In the genomic region with DNA sequence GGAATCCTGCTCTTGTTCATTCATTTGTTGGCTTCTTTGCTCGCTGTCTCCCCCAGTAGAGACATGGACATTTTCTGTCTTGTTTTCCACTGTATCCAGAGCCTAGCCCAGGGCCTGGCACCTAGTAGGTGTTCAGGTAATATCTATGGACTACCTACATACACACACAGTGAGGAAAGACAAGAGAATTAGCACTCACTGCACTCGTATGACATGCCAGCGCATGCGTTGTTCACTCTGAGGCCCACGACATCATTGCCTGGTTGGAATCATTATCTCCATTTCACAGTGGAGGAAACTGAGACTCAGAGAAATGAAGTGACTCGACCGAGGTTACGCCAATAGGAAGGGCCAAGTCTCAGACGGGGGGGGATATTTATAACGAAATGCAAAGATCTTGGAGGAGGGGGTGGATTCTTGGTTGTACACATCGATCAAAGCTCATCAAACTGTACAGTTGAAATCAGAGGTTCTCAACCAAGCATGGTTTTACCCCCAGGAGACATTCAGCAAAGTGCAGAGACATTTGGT, we compare ENCODE assay signal across 14 cellular contexts.
DNase-seq lines count a peak whose midpoint lies in the region; ATAC-seq, FAIRE-seq and TF ChIP-seq lines count a peak whose summit lies in the region.
"Had no signal": no experiment of that assay in that cellular context is flagged by ENCODE, and none has a peak within 500 bp of the region (broad histone marks: within the 10 kb centered on the region; RNA-seq: fewer than 3 reads in every experiment).

No MANE protein-coding gene starts in this region.

- H3K4me3 Mint-ChIP-seq in glutamatergic neuron (ENCODE audit: unreplicated experiment) (no peak overlapping the region), neural crest cell (no peak overlapping the region)

- H3K4me1 Mint-ChIP-seq in glutamatergic neuron (ENCODE audit: low read depth, unreplicated experiment): peaks cover 9% of the 10 kb centered on the region
- peaks cover 6% of the 10 kb centered on the region for H3K4me1 Mint-ChIP-seq in neural crest cell

- H3K27me3 Mint-ChIP-seq in glutamatergic neuron (ENCODE audit: unreplicated experiment): peaks cover 11% of the 10 kb centered on the region
- peaks cover 6% of the 10 kb centered on the region for H3K27me3 Mint-ChIP-seq in neural crest cell (ENCODE audit: low read depth)

- H3K27ac Mint-ChIP-seq in glutamatergic neuron (ENCODE audit: unreplicated experiment) (peak overlapping the region; percentile 9), neural crest cell (ENCODE audit: unreplicated experiment) (peak overlapping the region; percentile 20)

- no peaks in the 10 kb centered on the region for H3K36me3 Mint-ChIP-seq in glutamatergic neuron (ENCODE audit: unreplicated experiment)
- no peaks in the 10 kb centered on the region for H3K36me3 Mint-ChIP-seq in neural crest cell (ENCODE audit: low read depth)

- H3K9me3 ChIP-seq in HepG2 (ENCODE audit: low read length): no peaks in the 10 kb centered on the region
- H3K9me3 ChIP-seq in right lobe of liver: no peaks in the 10 kb centered on the region
- H3K9me3 ChIP-seq in upper lobe of left lung: no peaks in the 10 kb centered on the region
- no peaks in the 10 kb centered on the region for H3K9me3 ChIP-seq in HAP-1

- H3K4me1 ChIP-seq in HepG2 (ENCODE audit: insufficient read depth, low read length) (peaks cover 94% of the 10 kb centered on the region), right lobe of liver (peaks cover 0 to 34% (median 8%) of the 10 kb centered on the region in 4 donors), upper lobe of left lung (peaks cover 12 to 17% (median 14%) of the 10 kb centered on the region in 4 donors), HAP-1 (peaks cover 4% of the 10 kb centered on the region; the same call in 1 of the 2 replicates)

- no peak for TF ChIP-seq RAD21 in HepG2 (CRISPR knock-in tag; IDR thresholded peaks at IDR 0.05)

- H3K79me2 ChIP-seq in HepG2 (ENCODE audit: insufficient read depth, low read length): no peaks in the 10 kb centered on the region

- peak overlapping the region; percentile 87 for H3K4me2 ChIP-seq in HepG2 (ENCODE audit: low read depth, low read length)
- H3K4me2 ChIP-seq: KMS-11 had no signal

- H4K20me1 ChIP-seq in HepG2 (ENCODE audit: insufficient read depth, low read length): no peaks in the 10 kb centered on the region

- H3K9me3 Mint-ChIP-seq in glutamatergic neuron (ENCODE audit: unreplicated experiment): peaks cover 2% of the 10 kb centered on the region
- peaks cover 3% of the 10 kb centered on the region for H3K9me3 Mint-ChIP-seq in neural crest cell

- FAIRE-seq in HepG2 (lab: Jason Lieb, UNC): no peak

- H3K36me3 ChIP-seq in HepG2 (replicated peaks in 1 of 2; ENCODE audit: control insufficient read depth in 1 of 2, insufficient read depth in 2 of 2, low read length in 2 of 2) (no peaks in the 10 kb centered on the region), right lobe of liver (no peaks in the 10 kb centered on the region), upper lobe of left lung (no peaks in the 10 kb centered on the region), HAP-1 (replicated peaks) (no peaks in the 10 kb centered on the region)

- TF ChIP-seq POLR2A in HepG2 (IDR thresholded peaks at IDR 0.05; ENCODE audit: insufficient read depth in 1 of 2, low read depth in 2 of 2, low read length in 2 of 2): no peak
- no peak for TF ChIP-seq POLR2A in right lobe of liver (IDR thresholded peaks at IDR 0.05)
- TF ChIP-seq POLR2A in upper lobe of left lung (IDR thresholded peaks at IDR 0.05): no peak

- in situ Hi-C loops in HepG2 (cut with HindIII; ENCODE audit: extremely low pct_ligation_motif_present, low pct_unique_long_range_greater_than_20kb) (no loop called here), HAP-1 (cut with MboI; ENCODE audit: low sequenced_read_pairs) (no loop called here)

- H3K4me3 ChIP-seq in HepG2 (replicated peaks in 1 of 3; ENCODE audit: insufficient read depth in 1 of 3, low read depth in 2 of 3, low read length in 3 of 3) (peak overlapping the region in 2 of 3 experiments; percentile 13 to 60; a peak in 3 of 6 replicates), right lobe of liver (no peak overlapping the region), upper lobe of left lung (no peak overlapping the region), HAP-1 (no peak overlapping the region)

- peak overlapping the region; percentile 10 for H2AFZ ChIP-seq in HepG2 (ENCODE audit: low read length)

- H3K27me3 ChIP-seq in HepG2 (ENCODE audit: control insufficient read depth in 1 of 2, insufficient read depth in 2 of 2, low read length in 2 of 2) (no peaks in the 10 kb centered on the region), right lobe of liver (no peaks in the 10 kb centered on the region), upper lobe of left lung (no peaks in the 10 kb centered on the region), HAP-1 (ENCODE audit: low read depth) (peaks cover 21% of the 10 kb centered on the region)

- POLR2A ChIA-PET in HepG2 (lab: Yijun Ruan, JAX): interaction anchor here (0.7 to 5.1 kb wide), 25 partner anchors 9 to 181 kb away, joined by 3 to 58 read pairs (median 9); a partner anchor contains a TSS

- intact Hi-C loops in HepG2 (cut with micrococcal nuclease; ENCODE audit: unreplicated experiment) (no loop called here), right lobe of liver (cut with DNase I) (loop anchor here in 1 of 2 donors (10.0 kb wide), 1 partner anchor 55 kb away; no protein-coding TSS in a partner anchor)

- ATAC-seq in HepG2: no peak
- no peak for ATAC-seq in right lobe of liver
- no peak for ATAC-seq in upper lobe of left lung (ENCODE audit: low FRiP score in 2 of 2)

- peak overlapping the region; percentile 59 for H3K9ac ChIP-seq in HepG2 (ENCODE audit: insufficient read depth, low read depth, low read length)
- H3K9ac ChIP-seq: KMS-11 had no signal

- H3K27ac ChIP-seq in HepG2 (ENCODE audit: extremely low read length, insufficient read depth, low read length) (peak overlapping the region; percentile 61), right lobe of liver (no peak overlapping the region), upper lobe of left lung (peak overlapping the region; percentile 25 to 74 (median 59))
- H3K27ac ChIP-seq: C4-2B, KMS-11 had no signal

- TF ChIP-seq EP300 in HepG2 (IDR thresholded peaks at IDR 0.05; ENCODE audit: low read depth in 2 of 2, low read length in 2 of 2) (no peak), HepG2 (CRISPR knock-in tag; IDR thresholded peaks at IDR 0.05; ENCODE audit: borderline replicate concordance) (no peak; the same call in 1 of the 2 replicates), upper lobe of left lung (IDR thresholded peaks at IDR 0.05) (no peak)

- WGBS in HepG2 (ENCODE audit: low lambda C conversion rate): 94% methylated on average over 11 of the region's 11 CpGs
- 92% methylated on average over 10 of the region's 11 CpGs for WGBS in right lobe of liver (ENCODE audit: insufficient coverage, low coverage, low lambda C conversion rate, missing lambda C conversion rate)
- WGBS in upper lobe of left lung, 2 donors: 93% methylated on average over 11 of the region's 11 CpGs

- DNase-seq in HepG2 (ENCODE audit: low spot score): no peak
- DNase-seq in right lobe of liver: no peak
- no peak for DNase-seq in glutamatergic neuron
- DNase-seq in neural crest cell (ENCODE audit: low read depth, low spot score): no peak
- DNase-seq in upper lobe of left lung: no peak
- no peak for DNase-seq in HAP-1 (ENCODE audit: low spot score in 2 of 2)
- DNase-seq in NCI-H2107 (lab: John Stamatoyannopoulos, UW): no peak
- DNase-seq in superior temporal gyrus (ENCODE audit: extremely low spot score): no peak
- DNase-seq: COR-L47, EL, GOT3, NCI-H1048 had no signal

- no TSS peak for BruUV-seq in HepG2 (replicated peaks; lab: Mats Ljungman, UMichigan)

- TF ChIP-seq CTCF in HepG2 (CRISPR knock-in tag; IDR thresholded peaks at IDR 0.05): no peak
- no peak for TF ChIP-seq CTCF in right lobe of liver (IDR thresholded peaks at IDR 0.05)
- no peak for TF ChIP-seq CTCF in glutamatergic neuron (IDR thresholded peaks at IDR 0.05; ENCODE audit: partially characterized antibody, unreplicated experiment)
- no peak for TF ChIP-seq CTCF in neural crest cell (conservative IDR thresholded peaks at IDR 0.05)
- TF ChIP-seq CTCF in upper lobe of left lung (IDR thresholded peaks at IDR 0.05): no peak

- CTCF ChIA-PET in HepG2 (lab: Yijun Ruan, JAX; ENCODE audit: low intra/inter-chr PET ratio, low total read pairs): no interaction called here

TF ChIP-seq in HepG2, 621 proteins besides CTCF, POLR2A, EP300 and RAD21 (continues in another document):
- no peak for TF ChIP-seq REPIN1 (CRISPR knock-in tag; IDR thresholded peaks at IDR 0.05; ENCODE audit: borderline replicate concordance, low read depth)
- TF ChIP-seq ZNF839 (CRISPR knock-in tag; IDR thresholded peaks at IDR 0.05; ENCODE audit: borderline replicate concordance): peak; percentile 6; the same call in 1 of the 2 replicates
- no peak for TF ChIP-seq ZNF329 (CRISPR knock-in tag; IDR thresholded peaks at IDR 0.05; ENCODE audit: low read depth)
- TF ChIP-seq TBX3 (IDR thresholded peaks at IDR 0.05; ENCODE audit: borderline replicate concordance): no peak

Comparison
In these comparisons a context has a peak if more than half of its experiments do, and no peak if none do; other contexts are left out.
1. H3K27ac ChIP-seq: peak in HepG2 (single experiment) and upper lobe of left lung (4 of 4); none in right lobe of liver (0 of 3).
2. H3K4me3 ChIP-seq: peak in HepG2 (2 of 3); none in right lobe of liver (0 of 3), upper lobe of left lung (0 of 4) and HAP-1 (single experiment).